ENCODE assay signal across 1 cellular context in genomic region chr1:228108742-228109072, GRCh38.
TF ChIP-seq lines count a peak whose summit lies in the region.

No MANE protein-coding gene starts in this region.

TF ChIP-seq in SK-N-SH, 30 proteins besides CTCF, POLR2A, EP300 and RAD21 (continued from another document):
- no peak for TF ChIP-seq USF2 (IDR thresholded peaks at IDR 0.05; ENCODE audit: borderline replicate concordance, low read depth, low read length)
- TF ChIP-seq RCOR1 (IDR thresholded peaks at IDR 0.05; ENCODE audit: low read length) = no peak
- no peak for TF ChIP-seq NFIC (IDR thresholded peaks at IDR 0.05; ENCODE audit: borderline replicate concordance)
- TF ChIP-seq FOXJ3 (CRISPR knock-in tag; IDR thresholded peaks at IDR 0.05) = no peak
- no peak for TF ChIP-seq FOSL2 (IDR thresholded peaks at IDR 0.05; ENCODE audit: borderline replicate concordance, low read depth)
- no peak for TF ChIP-seq MEF2A (IDR thresholded peaks at IDR 0.05; ENCODE audit: borderline replicate concordance, low read depth)
- no peak for TF ChIP-seq JUND (IDR thresholded peaks at IDR 0.05)
- TF ChIP-seq GATA2 (CRISPR knock-in tag; IDR thresholded peaks at IDR 0.05) = no peak
- no peak for TF ChIP-seq MAX (IDR thresholded peaks at IDR 0.05; ENCODE audit: low read depth)
- TF ChIP-seq RXRA (IDR thresholded peaks at IDR 0.05; ENCODE audit: borderline replicate concordance, low read depth) = no peak
- no peak for TF ChIP-seq CHD2 (IDR thresholded peaks at IDR 0.05; ENCODE audit: low read length, partially characterized antibody)
- TF ChIP-seq REST (IDR thresholded peaks at IDR 0.05; ENCODE audit: low read depth, low read length) = no peak
